13 cellular contexts compared by ENCODE assay signal in genomic region chr14:92459479-92460421, GRCh38. TPM values are rescaled to one million over a fixed set of nuclear protein-coding genes. Genes with fewer than 3 reads are reported as not detected.
DNase-seq lines count a peak whose midpoint lies in the region; ATAC-seq, FAIRE-seq and TF ChIP-seq lines count a peak whose summit lies in the region.
"Had no signal": no experiment of that assay in that cellular context is flagged by ENCODE, and none has a peak within 500 bp of the region (broad histone marks: within the 10 kb centered on the region; RNA-seq: fewer than 3 reads in every experiment).

No MANE protein-coding gene starts in this region.

- TF ChIP-seq CTCF in lung (IDR thresholded peaks at IDR 0.05; ENCODE audit: control extremely low read depth, extremely low read depth) (no peak), upper lobe of left lung (IDR thresholded peaks at IDR 0.05) (peak in 4 of 6 experiments; percentile 12 to 27 (median 18)), D721Med (IDR thresholded peaks at IDR 0.05; ENCODE audit: insufficient read depth, missing control alignments) (no peak), transverse colon (IDR thresholded peaks at IDR 0.05) (no peak)

- H3K27me3 Mint-ChIP-seq in activated T-cell treated with anti-CD3 and anti-CD28 coated beads, Interleukin-2, amount 50 U/mL, for 24 hours = no peaks in the 10 kb centered on the region
- no peaks in the 10 kb centered on the region for H3K27me3 Mint-ChIP-seq in activated T-cell treated with anti-CD3 and anti-CD28 coated beads, Interleukin-2, amount 50 U/mL, for 4 hours (ENCODE audit: low read depth)
- no peaks in the 10 kb centered on the region for H3K27me3 Mint-ChIP-seq in effector memory CD8-positive, alpha-beta T cell

- peak; percentile 20 for DNase-seq in activated T-cell treated with anti-CD3 and anti-CD28 coated beads, Interleukin-2, amount 50 U/mL, for 24 hours
- no peak for DNase-seq in activated T-cell treated with anti-CD3 and anti-CD28 coated beads, Interleukin-2, amount 50 U/mL, for 4 hours
- no peak for DNase-seq in effector memory CD8-positive, alpha-beta T cell
- DNase-seq in lung (ENCODE audit: low spot score) = no peak
- no peak for DNase-seq in upper lobe of left lung
- DNase-seq in D721Med (ENCODE audit: insufficient read length, low spot score) = no peak
- DNase-seq in transverse colon = no peak
- DNase-seq: head of caudate nucleus; MG63; NK-92 treated with Interleukin-12 subunit alpha and Interleukin-12 subunit beta, amount 100 ng/mL, for 24 hours; stimulated activated naive CD8-positive, alpha-beta T cell treated with anti-CD3 and anti-CD28 coated beads, Interleukin-15, Interleukin-2, amounts not matched to agents 100 U/mL and 50 U/mL, for 24 hours; T-helper 17 cell had no signal

- no peak overlapping the region for H3K4me3 Mint-ChIP-seq in activated T-cell treated with anti-CD3 and anti-CD28 coated beads, Interleukin-2, amount 50 U/mL, for 24 hours
- no peak overlapping the region for H3K4me3 Mint-ChIP-seq in activated T-cell treated with anti-CD3 and anti-CD28 coated beads, Interleukin-2, amount 50 U/mL, for 4 hours
- H3K4me3 Mint-ChIP-seq in effector memory CD8-positive, alpha-beta T cell = peak overlapping the region in 1 of 2 donors; percentile 54
- H3K4me3 Mint-ChIP-seq: T-helper 17 cell had no signal

- H3K9me3 ChIP-seq in lung (ENCODE audit: control insufficient read depth in 2 of 2, insufficient read depth in 1 of 2, low read length in 1 of 2) (no peaks in the 10 kb centered on the region), upper lobe of left lung (no peaks in the 10 kb centered on the region), transverse colon (no peaks in the 10 kb centered on the region)
- H3K9me3 ChIP-seq: MG63 had no signal

- H3K36me3 ChIP-seq in lung (ENCODE audit: control insufficient read depth in 2 of 2, insufficient read depth in 2 of 2, low read length in 2 of 2) (no peaks in the 10 kb centered on the region), upper lobe of left lung (no peaks in the 10 kb centered on the region), transverse colon (no peaks in the 10 kb centered on the region)
- H3K36me3 ChIP-seq: MG63 had no signal

- H3K27me3 ChIP-seq in lung (ENCODE audit: control insufficient read depth, insufficient read depth) (no peaks in the 10 kb centered on the region), upper lobe of left lung (no peaks in the 10 kb centered on the region), transverse colon (no peaks in the 10 kb centered on the region)
- H3K27me3 ChIP-seq: MG63 had no signal

- H3K4me3 ChIP-seq in lung (no peak overlapping the region), upper lobe of left lung (no peak overlapping the region), transverse colon (no peak overlapping the region)
- H3K4me3 ChIP-seq: MG63 had no signal

- no peak for TF ChIP-seq POLR2A in upper lobe of left lung (IDR thresholded peaks at IDR 0.05)
- TF ChIP-seq POLR2A in transverse colon (IDR thresholded peaks at IDR 0.05) = no peak

- in situ Hi-C loops in transverse colon (cut with MboI; ENCODE audit: low pct_ligation_motif_present in 1 of 4, low pct_unique_long_range_greater_than_20kb in 1 of 4, low sequenced_read_pairs in 3 of 4) = loop anchor here in 2 of 4 donors (10.0 to 25.0 kb wide), 2 partner anchors 322 to 325 kb away; no protein-coding TSS in a partner anchor

- TF ChIP-seq EP300 in upper lobe of left lung (IDR thresholded peaks at IDR 0.05) (peak in 2 of 4 donors; percentile 17 to 34), transverse colon (IDR thresholded peaks at IDR 0.05; ENCODE audit: low read depth) (no peak)

- no peak for FAIRE-seq in D721Med (lab: Jason Lieb, UNC)

- H3K27ac ChIP-seq in lung (ENCODE audit: low read depth in 1 of 2, low read length in 1 of 2) = peak overlapping the region; percentile 52 to 80
- peak overlapping the region; percentile 73 to 86 (median 79) for H3K27ac ChIP-seq in upper lobe of left lung
- no peak overlapping the region for H3K27ac ChIP-seq in transverse colon

- no peak for ATAC-seq in activated T-cell treated with anti-CD3 and anti-CD28 coated beads, Interleukin-2, amount 50 U/mL, for 4 hours
- no peak for ATAC-seq in effector memory CD8-positive, alpha-beta T cell (replicated peaks)
- ATAC-seq in lung (ENCODE audit: insufficient read depth, low FRiP score) (no peak), upper lobe of left lung (ENCODE audit: low FRiP score in 2 of 2) (no peak), HG02623 (IDR thresholded peaks at IDR 0.05; ENCODE audit: unreplicated experiment) (no peak)
- ATAC-seq: stimulated activated naive CD8-positive, alpha-beta T cell treated with anti-CD3 and anti-CD28 coated beads, Interleukin-15, Interleukin-2, amounts not matched to agents 100 U/mL and 50 U/mL, for 24 hours; T-helper 17 cell had no signal

- 55 to 60% methylated on average over 23 of the region's 23 CpGs for WGBS in lung, 2 donors
- 59 to 65% methylated on average over 22 to 23 of the region's 23 CpGs for WGBS in upper lobe of left lung, 2 donors
- WGBS in transverse colon (ENCODE audit: low coverage in 1 of 2), 2 donors = 29 to 77% methylated on average over 4 to 23 of the region's 23 CpGs

- H3K4me1 ChIP-seq in lung (ENCODE audit: control insufficient read depth in 2 of 2, insufficient read depth in 2 of 2, low read length in 2 of 2) (peaks cover 0 to 23% of the 10 kb centered on the region in 2 donors), upper lobe of left lung (peaks cover 19 to 55% (median 44%) of the 10 kb centered on the region in 4 donors), transverse colon (peaks cover 0 to 8% (median 2%) of the 10 kb centered on the region in 4 donors)

- H3K9me3 Mint-ChIP-seq in activated T-cell treated with anti-CD3 and anti-CD28 coated beads, Interleukin-2, amount 50 U/mL, for 24 hours = no peaks in the 10 kb centered on the region
- H3K9me3 Mint-ChIP-seq in activated T-cell treated with anti-CD3 and anti-CD28 coated beads, Interleukin-2, amount 50 U/mL, for 4 hours = no peaks in the 10 kb centered on the region
- H3K9me3 Mint-ChIP-seq in effector memory CD8-positive, alpha-beta T cell = no peaks in the 10 kb centered on the region

- peaks cover 31% of the 10 kb centered on the region for H3K4me1 Mint-ChIP-seq in activated T-cell treated with anti-CD3 and anti-CD28 coated beads, Interleukin-2, amount 50 U/mL, for 24 hours (ENCODE audit: low read depth)
- H3K4me1 Mint-ChIP-seq in activated T-cell treated with anti-CD3 and anti-CD28 coated beads, Interleukin-2, amount 50 U/mL, for 4 hours (ENCODE audit: low read depth) = peaks cover 16% of the 10 kb centered on the region
- H3K4me1 Mint-ChIP-seq in effector memory CD8-positive, alpha-beta T cell (ENCODE audit: low read depth in 2 of 2) = peaks cover 23 to 31% of the 10 kb centered on the region in 2 donors

- H3K36me3 Mint-ChIP-seq in activated T-cell treated with anti-CD3 and anti-CD28 coated beads, Interleukin-2, amount 50 U/mL, for 24 hours (ENCODE audit: low read depth) = no peaks in the 10 kb centered on the region
- no peaks in the 10 kb centered on the region for H3K36me3 Mint-ChIP-seq in activated T-cell treated with anti-CD3 and anti-CD28 coated beads, Interleukin-2, amount 50 U/mL, for 4 hours (ENCODE audit: insufficient read depth)
- H3K36me3 Mint-ChIP-seq in effector memory CD8-positive, alpha-beta T cell (ENCODE audit: insufficient read depth) = no peaks in the 10 kb centered on the region

- H3K27ac Mint-ChIP-seq in activated T-cell treated with anti-CD3 and anti-CD28 coated beads, Interleukin-2, amount 50 U/mL, for 24 hours = no peak overlapping the region
- peak overlapping the region; percentile 96 to 97 for H3K27ac Mint-ChIP-seq in effector memory CD8-positive, alpha-beta T cell
- H3K27ac Mint-ChIP-seq: T-helper 17 cell had no signal

- intact Hi-C loops in transverse colon (cut with DNase I; ENCODE audit: low total_unique reads) = no loop called here

RNA-seq across cellular contexts. Expression of gene RIN3, which starts 53.8 kb away (rescaled TPM):
- total RNA-seq in activated T-cell treated with anti-CD3 and anti-CD28 coated beads, Interleukin-2, amount 50 U/mL, for 4 hours = 10 to 100 TPM; 14.2 to 24.3 (median 18.5) TPM
- total RNA-seq in lung (10 to 100 TPM; 28.1 to 55.5 TPM), upper lobe of left lung (10 to 100 TPM; 19.0 to 88.0 (median 59.7) TPM), transverse colon (10 to 100 TPM; 16.2 to 24.3 (median 20.7) TPM)
- polyA plus RNA-seq in lung = 10 to 100 TPM; 19.3 to 52.4 TPM

Comparison
In these comparisons a context has a peak if more than half of its experiments do, and no peak if none do; other contexts are left out.
1. H3K27ac ChIP-seq: peak in lung (2 of 2) and upper lobe of left lung (4 of 4); none in transverse colon (0 of 4).
2. CTCF ChIP-seq: peak in upper lobe of left lung (4 of 6); none in lung (single experiment), D721Med (single experiment) and transverse colon (0 of 5).